In genomic region chr20:19288061-19288460, GRCh38 we compare ENCODE assay signal across 12 cellular contexts.
"Had no signal": no experiment of that assay in that cellular context is flagged by ENCODE, and none has a peak within 500 bp of the region (broad histone marks: within the 10 kb centered on the region; RNA-seq: fewer than 3 reads in every experiment).

No MANE protein-coding gene starts in this region.

- H3K27me3 ChIP-seq: cardiac muscle cell, ovary, thyroid gland had no signal

- H3K36me3 ChIP-seq: cardiac muscle cell, ovary, thyroid gland had no signal

- H3K27ac ChIP-seq: cardiac muscle cell had no signal

- H3K4me3 ChIP-seq: cardiac muscle cell, ovary, thyroid gland had no signal

- DNase-seq: activated CD4-positive, CD25-positive, alpha-beta regulatory T cell treated with anti-CD3 and anti-CD28 coated beads, Interleukin-2, amount 50 U/mL, for 72 hours; activated naive CD8-positive, alpha-beta T cell treated with anti-CD3 and anti-CD28 coated beads, Interleukin-2, amount 10 ng/mL, durations not matched to agents 7 days and 5 days; erythroblast; glutamatergic neuron; hypothalamus; kidney glomerular epithelial cell; ovary; T-helper 1 cell; T1000; thyroid gland had no signal

- ATAC-seq: stimulated activated memory B cell treated with anti-CD40 and anti-IgM and Interleukin-4, amounts not matched to agents 10 μg/mL and 1 μg/mL and 100 μg/mL, for 72 hours had no signal

- H3K9me3 ChIP-seq: ovary, thyroid gland had no signal
